In the genomic region with DNA sequence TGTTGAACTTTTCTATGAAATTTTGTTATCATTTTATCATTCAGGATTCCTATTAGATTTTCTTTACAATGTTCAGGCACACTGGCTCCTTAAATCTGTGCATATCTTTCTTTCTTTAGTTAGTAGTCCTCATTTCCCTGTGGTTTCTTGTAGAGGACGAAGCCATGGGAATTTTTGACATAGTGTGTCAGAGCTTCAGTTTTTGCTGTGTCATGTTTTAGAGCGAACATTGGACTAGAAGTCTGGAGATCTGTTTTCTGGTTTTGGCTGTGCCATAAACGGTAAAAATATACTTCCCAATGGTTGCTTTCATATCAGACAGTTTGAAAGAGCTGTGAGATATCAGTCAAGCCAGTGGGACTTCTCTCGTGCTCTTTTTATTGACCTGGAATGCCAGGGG, we compare ENCODE assay signal across 18 cellular contexts.
"Had no signal": no experiment of that assay in that cellular context is flagged by ENCODE, and none has a peak within 500 bp of the region (broad histone marks: within the 10 kb centered on the region; RNA-seq: fewer than 3 reads in every experiment).

No MANE protein-coding gene starts in this region.

- H3K27ac ChIP-seq: breast epithelium, coronary artery, spleen, thyroid gland, uterus, VCaP had no signal

- H3K4me3 ChIP-seq: breast epithelium, coronary artery, mucosa of descending colon, spleen, thyroid gland, uterus had no signal

- H3K4me1 ChIP-seq: breast epithelium, spleen, thyroid gland, uterus had no signal

- H3K9me3 ChIP-seq: mucosa of descending colon, thyroid gland, uterus had no signal

- H3K36me3 ChIP-seq: breast epithelium, spleen, thyroid gland, uterus had no signal

- H3K4me3 Mint-ChIP-seq: naive thymus-derived CD8-positive, alpha-beta T cell had no signal

- H3K27me3 ChIP-seq: breast epithelium, spleen, thyroid gland, uterus had no signal

- DNase-seq: activated CD4-positive, alpha-beta T cell treated with anti-CD3 and anti-CD28 coated beads, Interleukin-2, amount 50 U/mL, for 1 hour; activated CD4-positive, CD25-positive, alpha-beta regulatory T cell treated with anti-CD3 and anti-CD28 coated beads, Interleukin-2, amount 50 U/mL, for 72 hours; activated CD8-positive, alpha-beta memory T cell treated with anti-CD3 and anti-CD28 coated beads, Interleukin-2, amount 50 U/mL, for 4 hours; activated effector memory CD4-positive, alpha-beta T cell treated with anti-CD3 and anti-CD28 coated beads, Interleukin-2, amount 50 U/mL, for 16 hours; activated naive CD4-positive, alpha-beta T cell treated with anti-CD3 and anti-CD28 coated beads, Interleukin-2, amount 50 U/mL, for 16 hours; activated T-cell treated with anti-CD3 and anti-CD28 coated beads, Interleukin-2, amount 50 U/mL, for 48 hours; erythroblast; mesenchymal stem cell; mucosa of descending colon; naive thymus-derived CD8-positive, alpha-beta T cell; spleen; stimulated activated naive CD4-positive, alpha-beta T cell; T1000; thyroid gland; uterus had no signal

- H3K27ac Mint-ChIP-seq: naive thymus-derived CD8-positive, alpha-beta T cell had no signal
